16 cellular contexts compared by ENCODE assay signal in the genomic region with DNA sequence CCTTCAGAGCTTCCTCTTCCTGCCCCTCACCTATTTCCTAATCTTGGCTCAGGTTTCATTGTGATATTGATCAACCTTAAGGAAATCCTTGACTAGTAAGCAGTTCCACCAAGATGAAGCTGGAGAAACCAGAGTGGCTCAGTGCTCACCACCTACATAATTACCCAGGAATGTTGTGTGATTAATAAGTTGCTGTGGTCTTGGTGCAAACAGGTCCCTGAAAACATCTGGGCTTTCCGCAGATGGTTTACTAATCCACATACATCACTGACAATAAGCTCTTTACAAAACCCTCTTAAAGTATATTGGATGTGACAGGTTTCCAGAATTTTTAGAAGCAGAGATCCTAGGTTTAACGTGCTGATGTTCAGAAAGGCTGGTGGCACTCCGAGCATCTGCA. TPM values are rescaled to one million over a fixed set of nuclear protein-coding genes. Genes with fewer than 3 reads are reported as not detected.
DNase-seq lines count a peak whose midpoint lies in the region; ATAC-seq, FAIRE-seq and TF ChIP-seq lines count a peak whose summit lies in the region.
"Had no signal": no experiment of that assay in that cellular context is flagged by ENCODE, and none has a peak within 500 bp of the region (broad histone marks: within the 10 kb centered on the region; RNA-seq: fewer than 3 reads in every experiment).

No MANE protein-coding gene starts in this region.

- POLR2A ChIA-PET in T-cell (lab: Charles Lee): interaction anchor here in 1 of 2 donors (0.5 kb wide), 1 partner anchor 18 kb away, joined by 3 read pairs; no protein-coding TSS in a partner anchor

- TF ChIP-seq CTCF in bronchial epithelial cell (IDR thresholded peaks at IDR 0.05; ENCODE audit: insufficient read depth, low read length, severe bottlenecking): no peak

- FAIRE-seq in bronchial epithelial cell (lab: Jason Lieb, UNC): no peak

- H3K27ac ChIP-seq in caudate nucleus (ENCODE audit: low read depth, low read length): no peak overlapping the region
- H3K27ac ChIP-seq: HL-60, ovary had no signal

- DNase-seq in AG08395 (ENCODE audit: low spot score) (peak; percentile 52), HT1080 (ENCODE audit: low read depth) (peak; percentile 88), bronchial epithelial cell (ENCODE audit: low read depth) (peak; percentile 96), kidney tubule cell (ENCODE audit: low spot score) (peak; percentile 83), NCI-H2196 treated with DMSO at 0.1 percent for 48 hours (lab: John Stamatoyannopoulos, UW; ENCODE audit: unreplicated experiment) (no peak), caudate nucleus (lab: John Stamatoyannopoulos, UW) (no peak), T-cell (no peak)
- DNase-seq: activated CD4-positive, alpha-beta T cell treated with anti-CD3 and anti-CD28 coated beads, Interleukin-2, amount 50 U/mL, for 48 hours; amniotic stem cell; NCI-H1930; ovary; SHP77 treated with DMSO at 0.1 percent for 48 hours had no signal

- no peak overlapping the region for H3K4me3 ChIP-seq in bronchial epithelial cell (ENCODE audit: low read depth, low read length)
- H3K4me3 ChIP-seq: ovary had no signal

- H3K36me3 ChIP-seq in bronchial epithelial cell (ENCODE audit: control insufficient read depth, insufficient read depth, low read length): no peaks in the 10 kb centered on the region
- H3K36me3 ChIP-seq: ovary had no signal

- CTCF ChIA-PET in T-cell (lab: Charles Lee): no interaction called here

- no peaks in the 10 kb centered on the region for H3K4me1 Mint-ChIP-seq in T-cell

- peaks cover 6 to 16% of the 10 kb centered on the region in 2 donors for H3K27me3 Mint-ChIP-seq in T-cell

- no peaks in the 10 kb centered on the region for H3K36me3 Mint-ChIP-seq in T-cell

- ATAC-seq in GM21447 (IDR thresholded peaks at IDR 0.05; ENCODE audit: unreplicated experiment) (no peak), T-cell (replicated peaks in 1 of 4) (no peak)

- H3K27ac Mint-ChIP-seq in T-cell: no peak overlapping the region
- H3K27ac Mint-ChIP-seq: activated T-helper 1 cell treated with anti-CD3 and anti-CD28 coated beads, Interleukin-12 subunit alpha, Interleukin-12 subunit beta, Interleukin-2, Interleukin-4 antibody, amounts not matched to agents 30 ng/mL and 10 ng/mL and 1 ng/mL, durations not matched to agents 14 hours and 24 hours and 36 hours; dendritic cell treated with granulocyte-macrophage colony-stimulating factor and Interleukin-4, amounts not matched to agents 40 ng/mL and 50 ng/mL, for 4 days had no signal

- no peaks in the 10 kb centered on the region for H3K9me3 Mint-ChIP-seq in T-cell
- H3K9me3 Mint-ChIP-seq: activated T-helper 1 cell treated with anti-CD3 and anti-CD28 coated beads, Interleukin-12 subunit alpha, Interleukin-12 subunit beta, Interleukin-2, Interleukin-4 antibody, amounts not matched to agents 30 ng/mL and 10 ng/mL and 1 ng/mL, durations not matched to agents 14 hours and 24 hours and 36 hours; dendritic cell treated with granulocyte-macrophage colony-stimulating factor and Interleukin-4, amounts not matched to agents 40 ng/mL and 50 ng/mL, for 4 days had no signal

- no peak overlapping the region for H3K4me3 Mint-ChIP-seq in T-cell
- H3K4me3 Mint-ChIP-seq: activated T-helper 1 cell treated with anti-CD3 and anti-CD28 coated beads, Interleukin-12 subunit alpha, Interleukin-12 subunit beta, Interleukin-2, Interleukin-4 antibody, amounts not matched to agents 30 ng/mL and 10 ng/mL and 1 ng/mL, durations not matched to agents 14 hours and 24 hours and 36 hours; dendritic cell treated with granulocyte-macrophage colony-stimulating factor and Interleukin-4, amounts not matched to agents 40 ng/mL and 50 ng/mL, for 4 days had no signal

- no peaks in the 10 kb centered on the region for H3K27me3 ChIP-seq in bronchial epithelial cell (ENCODE audit: control insufficient read depth, insufficient read depth, low read length)
- H3K27me3 ChIP-seq: ovary had no signal

RNA-seq across cellular contexts. Expression of gene SERP2, which starts 8.6 kb away (rescaled TPM):
- not detected in 2 replicates for total RNA-seq in HT1080 (2014; rRNA removed; shearing (Covaris generic))
- not detected in 2 replicates for polyA plus RNA-seq in HT1080 (2015; cell fraction: cytosol; rRNA removed)
- not detected in 2 replicates for polyA plus RNA-seq in HT1080 (2015; cell fraction: nucleus; rRNA removed)
- total RNA-seq in bronchial epithelial cell (0.77 and 1.1 TPM in 2 replicates), T-cell (under 1 TPM in 3 of 5 donors, not detected in 2; 0.44 to 0.65 (median 0.47) TPM)
- total RNA-seq: activated T-helper 1 cell treated with anti-CD3 and anti-CD28 coated beads, Interleukin-12 subunit alpha, Interleukin-12 subunit beta, Interleukin-2, Interleukin-4 antibody, amounts not matched to agents 30 ng/mL and 10 ng/mL and 1 ng/mL, durations not matched to agents 14 hours and 24 hours and 36 hours had no signal

Comparison
In these comparisons a context has a peak if more than half of its experiments do, and no peak if none do; other contexts are left out.
1. DNase-seq: peak in AG08395 (single experiment), HT1080 (single experiment), bronchial epithelial cell (single experiment) and kidney tubule cell (single experiment); none in NCI-H2196 treated with DMSO at 0.1 percent for 48 hours (single experiment), caudate nucleus (0 of 61) and T-cell (0 of 34).